In the genomic region with DNA sequence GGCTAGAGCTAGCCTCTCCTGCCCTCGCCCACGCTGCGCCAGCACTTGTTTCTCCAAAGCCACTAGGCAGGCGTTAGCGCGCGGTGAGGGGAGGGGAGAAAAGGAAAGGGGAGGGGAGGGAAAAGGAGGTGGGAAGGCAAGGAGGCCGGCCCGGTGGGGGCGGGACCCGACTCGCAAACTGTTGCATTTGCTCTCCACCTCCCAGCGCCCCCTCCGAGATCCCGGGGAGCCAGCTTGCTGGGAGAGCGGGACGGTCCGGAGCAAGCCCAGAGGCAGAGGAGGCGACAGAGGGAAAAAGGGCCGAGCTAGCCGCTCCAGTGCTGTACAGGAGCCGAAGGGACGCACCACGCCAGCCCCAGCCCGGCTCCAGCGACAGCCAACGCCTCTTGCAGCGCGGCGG, we compare ENCODE assay signal across 9 cellular contexts. TPM values are rescaled to one million over a fixed set of nuclear protein-coding genes. Genes with fewer than 3 reads are reported as not detected.
DNase-seq lines count a peak whose midpoint lies in the region; ATAC-seq and TF ChIP-seq lines count a peak whose summit lies in the region.
"Had no signal": no experiment of that assay in that cellular context is flagged by ENCODE, and none has a peak within 500 bp of the region (broad histone marks: within the 10 kb centered on the region; RNA-seq: fewer than 3 reads in every experiment).

Gene AR (plus strand): TSS at position 204 of the 400 bp plus-strand sequence. CDS start 1,126 bp downstream, outside the sequence.

- H3K4me3 ChIP-seq in right atrium auricular region, result peak within 1 kb of the TSS; percentile 49 to 55

- ATAC-seq in GM21447 (IDR thresholded peaks at IDR 0.05; ENCODE audit: unreplicated experiment), result no peak
- ATAC-seq in HG03139 (IDR thresholded peaks at IDR 0.05; ENCODE audit: unreplicated experiment), result no peak

- TF ChIP-seq CTCF in right atrium auricular region (IDR thresholded peaks at IDR 0.05), result no peak

- no peaks in the 10 kb centered on the region for H3K9me3 ChIP-seq in right atrium auricular region
- H3K9me3 ChIP-seq: neutrophil had no signal

- H3K27me3 ChIP-seq in right atrium auricular region, result no peaks in the 10 kb centered on the region

- H3K27ac ChIP-seq in right atrium auricular region, result peak within 1 kb of the TSS; percentile 76
- H3K27ac ChIP-seq: neutrophil had no signal

- no peaks in the 10 kb centered on the region for H3K4me1 ChIP-seq in right atrium auricular region

- peak; percentile 75 for DNase-seq in H4 (ENCODE audit: low spot score)
- DNase-seq in UCSD-AML1 (lab: John Stamatoyannopoulos, UW; ENCODE audit: unreplicated experiment), result peak; percentile 60
- DNase-seq in right atrium auricular region (ENCODE audit: low spot score), result peak; percentile 74
- peak; percentile 39 for DNase-seq in pulmonary artery endothelial cell (ENCODE audit: low read depth, low spot score)
- DNase-seq in activated gamma-delta T cell treated with Interleukin-2 at 50 U/mL for 16 hours, result no peak
- DNase-seq in stimulated activated CD8-positive, alpha-beta memory T cell treated with anti-CD3 and anti-CD28 coated beads, Interleukin-4, amount 100 ng/mL, for 48 hours, result no peak

- no peaks in the 10 kb centered on the region for H3K36me3 ChIP-seq in right atrium auricular region
- H3K36me3 ChIP-seq: neutrophil had no signal

RNA-seq across cellular contexts. Expression of gene AR, which starts in this region (rescaled TPM):
- total RNA-seq in H4 (2014; rRNA removed; shearing (Covaris generic)), result 6.5 and 7.6 TPM in 2 replicates
- total RNA-seq in right atrium auricular region (1 to 10 TPM; 7.9 to 9.1 TPM), pulmonary artery endothelial cell (5.2 and 11.4 TPM in 2 replicates)

Comparison
In these comparisons a context has a peak if more than half of its experiments do, and no peak if none do; other contexts are left out.
1. DNase-seq: peak in H4 (single experiment), UCSD-AML1 (single experiment), right atrium auricular region (single experiment) and pulmonary artery endothelial cell (single experiment); none in activated gamma-delta T cell treated with Interleukin-2 at 50 U/mL for 16 hours (single experiment) and stimulated activated CD8-positive, alpha-beta memory T cell treated with anti-CD3 and anti-CD28 coated beads, Interleukin-4, amount 100 ng/mL, for 48 hours (single experiment).